Comparison of ENCODE assay signal across 2 cellular contexts in the genomic region with DNA sequence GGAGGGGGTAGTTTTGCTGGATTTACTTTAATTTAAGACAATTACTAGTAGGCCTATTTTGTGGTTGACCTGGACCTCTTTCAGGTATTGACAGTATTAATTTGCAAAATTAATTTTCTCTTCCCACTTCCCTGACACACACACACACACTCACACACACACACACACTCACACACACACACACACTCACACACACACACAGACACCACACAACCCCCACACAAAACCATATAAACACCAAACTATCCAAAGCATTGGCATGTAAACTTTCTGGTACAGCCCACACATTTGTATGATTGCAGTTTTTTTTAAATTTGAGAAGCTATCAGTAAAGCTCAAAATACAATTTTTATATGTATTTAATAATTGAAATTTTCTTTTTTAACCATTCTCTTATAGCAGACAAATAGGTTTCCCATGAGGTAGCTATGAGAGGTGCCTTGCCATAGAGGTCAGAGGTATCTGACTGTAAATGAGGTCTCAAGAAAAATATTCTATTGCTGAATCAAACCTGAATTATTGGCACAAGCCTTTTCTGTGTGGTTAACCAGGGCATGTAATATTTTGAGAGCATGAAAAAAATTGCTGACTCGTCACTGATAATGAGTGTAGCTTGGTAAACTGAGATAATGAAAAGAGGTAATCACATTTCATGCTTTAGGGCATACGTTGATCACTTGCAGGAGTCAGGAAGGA.
TF ChIP-seq lines count a peak whose summit lies in the region.

No MANE protein-coding gene starts in this region.

TF ChIP-seq in HepG2, 621 proteins besides CTCF, POLR2A, EP300 and RAD21:
- TF ChIP-seq MAFK (conservative IDR thresholded peaks at IDR 0.05 in 1 of 2, IDR thresholded peaks at IDR 0.05 in 1 of 2; ENCODE audit: low read length in 2 of 2) (peak; percentile 70 to 87), MAFF (IDR thresholded peaks at IDR 0.05; ENCODE audit: low read depth, low read length) (peak; percentile 80), ZNF7 (CRISPR knock-in tag; IDR thresholded peaks at IDR 0.05) (no peak)

TF ChIP-seq in GM12878, 131 proteins besides CTCF, POLR2A, EP300 and RAD21:
- TF ChIP-seq IKZF2 (IDR thresholded peaks at IDR 0.05) (peak in 1 of 2 experiments; percentile 13; a peak in 1 of 4 replicates), CHD2 (IDR thresholded peaks at IDR 0.05; ENCODE audit: borderline replicate concordance, low read depth, low read length) (no peak), MTA2 (IDR thresholded peaks at IDR 0.05; ENCODE audit: low read depth) (peak; percentile 68), HDGF (IDR thresholded peaks at IDR 0.05) (no peak)
